In the genomic region with DNA sequence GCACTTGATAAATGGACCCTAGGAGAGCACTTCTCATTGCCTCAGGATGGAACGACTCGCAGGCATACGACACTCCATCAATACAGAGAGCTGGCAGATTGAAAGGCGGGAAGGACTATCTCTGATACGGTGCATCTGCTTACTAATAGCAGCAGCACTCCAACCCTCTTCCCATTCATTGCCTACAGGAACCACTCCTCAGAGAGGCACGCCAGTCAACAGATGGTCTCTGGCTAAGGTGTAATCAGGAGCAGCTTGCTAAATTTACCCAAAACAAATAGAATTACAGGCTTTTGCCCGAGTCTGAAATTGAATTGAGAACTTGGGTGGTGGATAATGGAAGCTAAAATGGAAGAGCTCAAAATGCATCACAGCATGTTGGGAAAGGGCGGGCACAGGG, we compare ENCODE assay signal across 17 cellular contexts.
A peak's percentile ranks its signal among the peaks of the same experiment; 100 is the strongest.
DNase-seq lines count a peak whose midpoint lies in the region; ATAC-seq, FAIRE-seq and TF ChIP-seq lines count a peak whose summit lies in the region.
"Had no signal": no experiment of that assay in that cellular context is flagged by ENCODE, and none has a peak within 500 bp of the region (broad histone marks: within the 10 kb centered on the region; RNA-seq: fewer than 3 reads in every experiment).

No MANE protein-coding gene starts in this region.

- H3K9me3 ChIP-seq in keratinocyte (ENCODE audit: control insufficient read depth, low read depth, low read length) = no peaks in the 10 kb centered on the region
- H3K9me3 ChIP-seq: psoas muscle, vagina had no signal

- peaks cover 7% of the 10 kb centered on the region for H3K4me1 ChIP-seq in keratinocyte (ENCODE audit: control insufficient read depth, extremely low read depth, insufficient read depth, low read length)
- H3K4me1 ChIP-seq: psoas muscle had no signal

- H3K9ac ChIP-seq in keratinocyte (ENCODE audit: control insufficient read depth, extremely low read depth, insufficient read depth, low read length) = no peak overlapping the region

- DNase-seq in DMS 273 (lab: John Stamatoyannopoulos, UW; ENCODE audit: unreplicated experiment) (peak; percentile 81), NCI-H1694 (lab: John Stamatoyannopoulos, UW) (peak; percentile 95), NCI-H748 treated with DMSO at 0.1 percent for 48 hours (lab: John Stamatoyannopoulos, UW) (peak; percentile 90), keratinocyte (ENCODE audit: low read depth, low spot score) (no peak), HCEC 1CT (no peak)
- DNase-seq in activated T-cell treated with anti-CD3 and anti-CD28 coated beads, Interleukin-2, amount 50 U/mL, for 4 hours = no peak
- DNase-seq in activated T-cell treated with anti-CD3 and anti-CD28 coated beads, Interleukin-2, amount 50 U/mL, for 1 hour = no peak
- DNase-seq: aorta; dorsolateral prefrontal cortex; psoas muscle; stimulated activated CD4-positive, alpha-beta T cell treated with anti-CD3 and anti-CD28 coated beads, Interleukin-1b, Interleukin-23, amount 100 ng/mL, for 48 hours had no signal

- peaks cover 4% of the 10 kb centered on the region for H3K79me2 ChIP-seq in keratinocyte (ENCODE audit: control insufficient read depth, insufficient read depth, low read length)

- no peak overlapping the region for H3K27ac ChIP-seq in keratinocyte (ENCODE audit: control insufficient read depth, insufficient read depth, low read length)
- H3K27ac ChIP-seq: dorsolateral prefrontal cortex, psoas muscle, vagina had no signal

- no peak overlapping the region for H2AFZ ChIP-seq in keratinocyte (ENCODE audit: control insufficient read depth, low read length)

- H3K4me2 ChIP-seq in keratinocyte (ENCODE audit: control insufficient read depth, extremely low read depth, insufficient read depth, low read depth, low read length) = peak overlapping the region; percentile 35

- no peaks in the 10 kb centered on the region for H3K36me3 ChIP-seq in keratinocyte (ENCODE audit: control insufficient read depth in 2 of 2, extremely low read depth in 1 of 2, insufficient read depth in 2 of 2, low read length in 2 of 2)
- H3K36me3 ChIP-seq: vagina had no signal

- peaks cover 8% of the 10 kb centered on the region for H3K4me1 Mint-ChIP-seq in activated T-cell treated with anti-CD3 and anti-CD28 coated beads, Interleukin-2, amount 50 U/mL, for 4 hours (ENCODE audit: low read depth)

- H3K36me3 Mint-ChIP-seq in activated T-cell treated with anti-CD3 and anti-CD28 coated beads, Interleukin-2, amount 50 U/mL, for 4 hours (ENCODE audit: insufficient read depth) = no peaks in the 10 kb centered on the region

- H4K20me1 ChIP-seq in keratinocyte (ENCODE audit: control insufficient read depth, extremely low read depth, insufficient read depth, low read length) = no peaks in the 10 kb centered on the region

- H3K9me3 Mint-ChIP-seq in activated T-cell treated with anti-CD3 and anti-CD28 coated beads, Interleukin-2, amount 50 U/mL, for 4 hours = no peaks in the 10 kb centered on the region

- no peaks in the 10 kb centered on the region for H3K9me1 ChIP-seq in keratinocyte (ENCODE audit: control insufficient read depth, extremely low read depth, insufficient read depth, low read length)

- no peak for ATAC-seq in activated T-cell treated with anti-CD3 and anti-CD28 coated beads, Interleukin-2, amount 50 U/mL, for 4 hours
- no peak for ATAC-seq in GM18517 (IDR thresholded peaks at IDR 0.05; ENCODE audit: unreplicated experiment)
- ATAC-seq: HCT116, psoas muscle had no signal

- FAIRE-seq in keratinocyte (lab: Jason Lieb, UNC) = no peak
- FAIRE-seq: GM12892 had no signal

- H3K4me3 ChIP-seq in keratinocyte (ENCODE audit: control insufficient read depth in 2 of 3, extremely low read depth in 1 of 3, insufficient read depth in 2 of 3, low read depth in 1 of 3, low read length in 3 of 3) = no peak overlapping the region
- H3K4me3 ChIP-seq: dorsolateral prefrontal cortex, psoas muscle, vagina had no signal

- no peak for TF ChIP-seq CTCF in keratinocyte (optimal IDR thresholded peaks at IDR 0.05 in 1 of 3, IDR thresholded peaks at IDR 0.05 in 1 of 3, conservative IDR thresholded peaks at IDR 0.05 in 1 of 3; ENCODE audit: extremely low read depth in 1 of 3, insufficient read depth in 2 of 3, low read length in 3 of 3)

- no peaks in the 10 kb centered on the region for H3K27me3 ChIP-seq in keratinocyte (ENCODE audit: control insufficient read depth, extremely low read depth, insufficient read depth, low read length)
- H3K27me3 ChIP-seq: dorsolateral prefrontal cortex, vagina had no signal

- no peak overlapping the region for H3K4me3 Mint-ChIP-seq in activated T-cell treated with anti-CD3 and anti-CD28 coated beads, Interleukin-2, amount 50 U/mL, for 4 hours
- H3K4me3 Mint-ChIP-seq: activated CD4-positive, alpha-beta T cell treated with anti-CD3 and anti-CD28 coated beads for 36 hours; activated T-helper 1 cell treated with anti-CD3 and anti-CD28 coated beads, Interleukin-12 subunit alpha, Interleukin-12 subunit beta, Interleukin-2, Interleukin-4 antibody, amounts not matched to agents 30 ng/mL and 10 ng/mL and 1 ng/mL, durations not matched to agents 14 hours and 24 hours and 36 hours had no signal

- peaks cover 4% of the 10 kb centered on the region for H3K27me3 Mint-ChIP-seq in activated T-cell treated with anti-CD3 and anti-CD28 coated beads, Interleukin-2, amount 50 U/mL, for 4 hours (ENCODE audit: low read depth)

- dilution Hi-C loops in keratinocyte (cut with MboI; ENCODE audit: extremely low pct_ligation_motif_present, low sequenced_read_pairs) = no loop called here

Comparison
In these comparisons a context has a peak if more than half of its experiments do, and no peak if none do; other contexts are left out.
1. DNase-seq: peak in DMS 273 (single experiment), NCI-H1694 (single experiment) and NCI-H748 treated with DMSO at 0.1 percent for 48 hours (single experiment); none in keratinocyte (single experiment), activated T-cell treated with anti-CD3 and anti-CD28 coated beads, Interleukin-2, amount 50 U/mL, for 4 hours (single experiment), HCEC 1CT (single experiment) and activated T-cell treated with anti-CD3 and anti-CD28 coated beads, Interleukin-2, amount 50 U/mL, for 1 hour (single experiment).